Comparison of ENCODE assay signal across 17 cellular contexts in genomic region chr11:114070464-114071139, GRCh38.
"Had no signal": no experiment of that assay in that cellular context is flagged by ENCODE, and none has a peak within 500 bp of the region (broad histone marks: within the 10 kb centered on the region; RNA-seq: fewer than 3 reads in every experiment).

No MANE protein-coding gene starts in this region.

- H3K4me3 Mint-ChIP-seq: brain; nephron; stimulated activated naive CD8-positive, alpha-beta T cell treated with anti-CD3 and anti-CD28 coated beads, Interleukin-15, amount 100 ng/mL, for 72 hours had no signal

- H3K4me3 ChIP-seq: testis had no signal

- H3K27ac ChIP-seq: testis, upper lobe of right lung, WERI-Rb-1 had no signal

- H3K27ac Mint-ChIP-seq: activated naive CD4-positive, alpha-beta T cell treated with anti-CD3 and anti-CD28 coated beads, Interleukin-2, amount 50 U/mL, for 72 hours; brain; nephron; stimulated activated naive CD8-positive, alpha-beta T cell treated with anti-CD3 and anti-CD28 coated beads, Interleukin-15, amount 100 ng/mL, for 72 hours had no signal

- H3K27me3 Mint-ChIP-seq: stimulated activated naive CD8-positive, alpha-beta T cell treated with anti-CD3 and anti-CD28 coated beads, Interleukin-15, amount 100 ng/mL, for 72 hours had no signal

- H3K9me3 Mint-ChIP-seq: activated naive CD4-positive, alpha-beta T cell treated with anti-CD3 and anti-CD28 coated beads, Interleukin-2, amount 50 U/mL, for 72 hours; nephron; stimulated activated naive CD8-positive, alpha-beta T cell treated with anti-CD3 and anti-CD28 coated beads, Interleukin-15, amount 100 ng/mL, for 72 hours had no signal

- ATAC-seq: activated naive CD4-positive, alpha-beta T cell treated with anti-CD3 and anti-CD28 coated beads, Interleukin-2, amount 50 U/mL, for 72 hours; stimulated activated naive CD8-positive, alpha-beta T cell treated with anti-CD3 and anti-CD28 coated beads, Interleukin-15, amount 100 ng/mL, for 72 hours; upper lobe of right lung had no signal

- H3K27me3 ChIP-seq: testis, upper lobe of right lung had no signal

- H3K36me3 Mint-ChIP-seq: activated naive CD4-positive, alpha-beta T cell treated with anti-CD3 and anti-CD28 coated beads, Interleukin-2, amount 50 U/mL, for 72 hours had no signal

- H3K36me3 ChIP-seq: WERI-Rb-1 had no signal

- H3K9me3 ChIP-seq: testis, upper lobe of right lung had no signal

- DNase-seq: activated CD4-positive, alpha-beta T cell treated with anti-CD3 and anti-CD28 coated beads for 1 hour; activated gamma-delta T cell treated with Interleukin-2 at 50 U/mL for 16 hours; central memory CD4-positive, alpha-beta T cell; foreskin melanocyte; kidney glomerular epithelial cell; nucleus accumbens; small intestine; stimulated activated CD4-positive, alpha-beta T cell treated with anti-CD3 and anti-CD28 coated beads, Interleukin-15, amount 100 ng/mL, for 24 hours; stimulated activated CD4-positive, alpha-beta T cell treated with anti-CD3 and anti-CD28 coated beads, Interleukin-2, amount 100 ng/mL, for 48 hours; stimulated activated naive CD8-positive, alpha-beta T cell treated with anti-CD3 and anti-CD28 coated beads, Interleukin-15, amount 100 ng/mL, for 72 hours; SW 1271; testis; upper lobe of right lung; WERI-Rb-1 had no signal
